ENCODE assay signal across 22 cellular contexts in genomic region chr6:136780972-136781371, GRCh38.
"Had no signal": no experiment of that assay in that cellular context is flagged by ENCODE, and none has a peak within 500 bp of the region (broad histone marks: within the 10 kb centered on the region; RNA-seq: fewer than 3 reads in every experiment).

No MANE protein-coding gene starts in this region.

- H3K36me3 ChIP-seq: heart right ventricle, ovary, prostate gland, thoracic aorta, vagina had no signal

- DNase-seq: activated CD4-positive, alpha-beta T cell treated with anti-CD3 and anti-CD28 coated beads for 48 hours; activated CD8-positive, alpha-beta memory T cell treated with anti-CD3 and anti-CD28 coated beads, Interleukin-2, amount 10 ng/mL, durations not matched to agents 7 days and 5 days; activated CD8-positive, alpha-beta T cell treated with anti-CD3 and anti-CD28 coated beads for 36 hours; activated naive CD4-positive, alpha-beta T cell; activated naive CD8-positive, alpha-beta T cell treated with anti-CD3 and anti-CD28 coated beads for 36 hours; amniotic stem cell; effector CD8-positive, alpha-beta T cell; erythroblast; foreskin fibroblast; heart right ventricle; islet precursor cell; left colon; naive thymus-derived CD8-positive, alpha-beta T cell; ovary; stimulated activated CD4-positive, alpha-beta T cell treated with anti-CD3 and anti-CD28 coated beads, Interleukin-4, amount 100 ng/mL, for 1 hour; stimulated activated naive CD4-positive, alpha-beta T cell; T-helper 2 cell had no signal

- H3K9me3 ChIP-seq: heart right ventricle, ovary, prostate gland, thoracic aorta, vagina had no signal

- H3K27me3 ChIP-seq: heart right ventricle, ovary, vagina had no signal

- H3K27ac ChIP-seq: ovary, prostate gland, vagina had no signal

- ATAC-seq: activated CD8-positive, alpha-beta memory T cell treated with anti-CD3 and anti-CD28 coated beads, Interleukin-2, amount 10 ng/mL, durations not matched to agents 7 days and 5 days; activated CD8-positive, alpha-beta T cell treated with anti-CD3 and anti-CD28 coated beads for 36 hours; heart right ventricle; left colon; naive thymus-derived CD8-positive, alpha-beta T cell had no signal

- FAIRE-seq: bronchial epithelial cell had no signal

- H3K4me3 ChIP-seq: heart right ventricle, lung, ovary, prostate gland, thoracic aorta, vagina had no signal
